Comparison of ENCODE assay signal across 16 cellular contexts in the genomic region with DNA sequence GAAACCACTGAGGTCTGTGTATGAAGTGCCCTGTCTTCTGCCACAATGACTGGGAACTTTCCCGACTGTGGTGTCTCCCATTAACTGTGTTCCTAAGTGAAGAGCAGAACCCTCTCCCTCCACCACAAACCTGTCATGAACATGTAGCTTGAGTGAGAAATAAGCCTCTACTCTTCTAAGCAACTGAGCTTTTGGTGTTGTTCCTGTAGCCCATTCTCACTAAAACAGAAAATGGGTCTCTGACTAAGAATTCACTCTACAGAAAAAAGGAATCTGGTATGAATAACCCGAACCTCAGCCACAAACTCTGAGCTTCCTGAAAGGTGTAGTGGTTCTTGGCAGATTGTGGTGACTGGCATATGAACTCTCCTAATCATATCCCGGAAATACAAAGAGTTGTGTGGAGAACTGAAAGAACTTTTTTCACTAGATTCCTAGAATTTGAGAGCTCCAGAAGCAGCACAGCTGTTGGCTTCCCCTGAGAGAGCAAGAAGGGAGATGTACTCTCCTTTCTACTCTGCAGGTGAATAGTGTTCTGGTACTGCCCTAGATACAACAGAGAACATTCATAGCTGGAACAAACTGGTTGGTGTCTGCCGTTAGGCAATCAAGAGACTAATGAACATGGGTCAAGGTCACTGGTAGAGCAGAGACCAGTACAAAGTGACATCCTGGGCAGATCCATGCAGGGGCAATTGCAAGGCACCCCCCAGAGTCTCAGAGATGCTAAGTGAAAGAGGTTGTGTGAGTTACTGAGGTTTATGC.
A peak's percentile ranks its signal among the peaks of the same experiment; 100 is the strongest.
DNase-seq lines count a peak whose midpoint lies in the region; ATAC-seq and TF ChIP-seq lines count a peak whose summit lies in the region.
"Had no signal": no experiment of that assay in that cellular context is flagged by ENCODE, and none has a peak within 500 bp of the region (broad histone marks: within the 10 kb centered on the region; RNA-seq: fewer than 3 reads in every experiment).

No MANE protein-coding gene starts in this region.

- H3K4me3 ChIP-seq in fibroblast of lung (replicated peaks in 1 of 4; ENCODE audit: control extremely low read depth in 1 of 4, insufficient read depth in 1 of 4, low read depth in 3 of 4, low read length in 4 of 4): no peak overlapping the region
- no peak overlapping the region for H3K4me3 ChIP-seq in left lung
- H3K4me3 ChIP-seq: ascending aorta, prostate gland had no signal

- no peak for TF ChIP-seq CTCF in fibroblast of lung (conservative IDR thresholded peaks at IDR 0.05 in 1 of 2, IDR thresholded peaks at IDR 0.05 in 1 of 2; ENCODE audit: low read depth in 1 of 2, low read length in 2 of 2)
- no peak for TF ChIP-seq CTCF in left lung (IDR thresholded peaks at IDR 0.05)

- no peaks in the 10 kb centered on the region for H3K9me3 ChIP-seq in fibroblast of lung (ENCODE audit: control insufficient read depth, insufficient read depth, low read depth, low read length)
- no peaks in the 10 kb centered on the region for H3K9me3 ChIP-seq in left lung
- H3K9me3 ChIP-seq: ascending aorta, prostate gland had no signal

- H2AFZ ChIP-seq in fibroblast of lung (ENCODE audit: low read length): no peak overlapping the region

- DNase-seq in GDM1 (lab: John Stamatoyannopoulos, UW) (peak; percentile 48), fibroblast of lung (ENCODE audit: low read depth in 2 of 2) (peak; percentile 11 to 56), ACHN (no peak), CD1c-positive myeloid dendritic cell (ENCODE audit: extremely low spot score) (no peak), left lung (no peak)
- DNase-seq: activated effector memory CD4-positive, alpha-beta T cell treated with Interleukin-2 at 50 U/mL for 16 hours; DMS153; foreskin melanocyte; NCI-H1694 treated with DMSO at 0.1 percent for 48 hours; substantia nigra had no signal

- H3K9ac ChIP-seq in fibroblast of lung (ENCODE audit: insufficient read depth, low read length): no peak overlapping the region

- intact Hi-C loops in left lung (cut with DNase I): no loop called here

- H3K36me3 ChIP-seq in fibroblast of lung (ENCODE audit: control insufficient read depth, insufficient read depth, low read length) (no peaks in the 10 kb centered on the region), left lung (no peaks in the 10 kb centered on the region)
- H3K36me3 ChIP-seq: ascending aorta, prostate gland had no signal

- H3K4me2 ChIP-seq in fibroblast of lung (ENCODE audit: extremely low read depth, insufficient read depth, low read length): no peak overlapping the region

- no peaks in the 10 kb centered on the region for H4K20me1 ChIP-seq in fibroblast of lung (ENCODE audit: control insufficient read depth, extremely low read depth, insufficient read depth, low read length)

- ATAC-seq in GM18511 (IDR thresholded peaks at IDR 0.05; ENCODE audit: unreplicated experiment) (peak; percentile 55), HG03342 (IDR thresholded peaks at IDR 0.05; ENCODE audit: unreplicated experiment) (peak; percentile 44), left lung (no peak)
- ATAC-seq: HCT116, Right ventricle myocardium inferior had no signal

- no peaks in the 10 kb centered on the region for H3K4me1 ChIP-seq in fibroblast of lung (ENCODE audit: control insufficient read depth, extremely low read depth, insufficient read depth, low read length)
- H3K4me1 ChIP-seq in left lung: no peaks in the 10 kb centered on the region
- H3K4me1 ChIP-seq: ascending aorta, prostate gland had no signal

- H3K27me3 ChIP-seq in fibroblast of lung (ENCODE audit: control insufficient read depth, insufficient read depth, low read length): no peaks in the 10 kb centered on the region
- no peaks in the 10 kb centered on the region for H3K27me3 ChIP-seq in left lung
- H3K27me3 ChIP-seq: ascending aorta had no signal

- in situ Hi-C loops in ACHN (cut with HindIII; ENCODE audit: low pct_ligation_motif_present, low pct_unique_long_range_greater_than_20kb, low sequenced_read_pairs): no loop called here

- H3K27ac ChIP-seq in fibroblast of lung (ENCODE audit: insufficient read depth, low read length) (no peak overlapping the region), left lung (no peak overlapping the region)
- H3K27ac ChIP-seq: ascending aorta, prostate gland had no signal

- H3K79me2 ChIP-seq in fibroblast of lung (ENCODE audit: control insufficient read depth, insufficient read depth, low read length): no peaks in the 10 kb centered on the region

Comparison
In these comparisons a context has a peak if more than half of its experiments do, and no peak if none do; other contexts are left out.
1. DNase-seq: peak in GDM1 (single experiment) and fibroblast of lung (2 of 2); none in ACHN (single experiment), CD1c-positive myeloid dendritic cell (single experiment) and left lung (0 of 2).